ENCODE assay signal across 8 cellular contexts in the genomic region with DNA sequence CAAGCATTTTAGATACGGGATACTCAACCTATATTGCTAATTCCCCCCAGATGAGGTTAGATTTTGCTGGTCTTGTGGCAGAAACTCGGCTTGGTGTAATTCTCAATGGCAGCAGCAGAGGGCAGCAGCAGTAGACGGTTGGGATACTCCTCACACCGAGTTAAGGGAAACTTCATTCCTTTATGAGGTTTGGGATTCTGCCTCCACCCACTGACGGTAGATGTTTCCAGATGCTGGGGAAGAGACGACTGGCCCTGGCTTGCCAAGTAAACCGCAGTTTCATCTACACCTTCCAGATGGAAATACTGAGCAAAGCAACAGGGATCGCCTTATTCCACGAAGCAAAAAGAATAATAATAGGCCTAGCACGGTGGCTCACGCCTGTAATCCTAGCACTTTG. TPM values are rescaled to one million over a fixed set of nuclear protein-coding genes. Genes with fewer than 3 reads are reported as not detected.
DNase-seq lines count a peak whose midpoint lies in the region; ATAC-seq and TF ChIP-seq lines count a peak whose summit lies in the region.

No MANE protein-coding gene starts in this region.

- no peak overlapping the region for H3K27ac ChIP-seq in C4-2B
- no peak overlapping the region for H3K27ac ChIP-seq in right lobe of liver

- no peaks in the 10 kb centered on the region for H3K4me1 ChIP-seq in right lobe of liver

- no peaks in the 10 kb centered on the region for H3K9me3 ChIP-seq in right lobe of liver

- H3K27me3 ChIP-seq in right lobe of liver: no peaks in the 10 kb centered on the region

- DNase-seq in NCI-H69 (lab: John Stamatoyannopoulos, UW) (peak; percentile 86), dermis blood vessel endothelial cell (peak; percentile 90), right lobe of liver (peak in 2 of 3 donors; percentile 76 to 80)
- peak; percentile 78 for DNase-seq in activated CD4-positive, alpha-beta T cell treated with anti-CD3 and anti-CD28 coated beads, Interleukin-2, amount 50 U/mL, for 1 hour
- DNase-seq in stimulated activated CD4-positive, alpha-beta T cell treated with anti-CD3 and anti-CD28 coated beads, TNF-alpha, amount 100 ng/mL, for 24 hours (ENCODE audit: low read depth in 3 of 3): peak; percentile 59 to 83 (median 60)

- TF ChIP-seq CTCF in C4-2B (conservative IDR thresholded peaks at IDR 0.05): peak; percentile 92
- TF ChIP-seq CTCF in right lobe of liver (IDR thresholded peaks at IDR 0.05): peak; percentile 73 to 90 (median 84)

- H3K36me3 ChIP-seq in right lobe of liver: no peaks in the 10 kb centered on the region

- 35% methylated on average over 11 of the region's 11 CpGs for WGBS in right lobe of liver (ENCODE audit: insufficient coverage, low coverage, low lambda C conversion rate, missing lambda C conversion rate)

- no peak overlapping the region for H3K4me3 ChIP-seq in right lobe of liver

- TF ChIP-seq POLR2A in right lobe of liver (IDR thresholded peaks at IDR 0.05): no peak

- intact Hi-C loops in right lobe of liver (cut with DNase I): loop anchor here in 1 of 2 donors (10.0 kb wide), 2 partner anchors 142 to 422 kb away; no protein-coding TSS in a partner anchor

- ATAC-seq in HG02798 (IDR thresholded peaks at IDR 0.05; ENCODE audit: poor library complexity, unreplicated experiment) (peak; percentile 47), right lobe of liver (peak; percentile 94 to 96 (median 96)), GM18909 (IDR thresholded peaks at IDR 0.05; ENCODE audit: poor library complexity, unreplicated experiment) (no peak)

RNA-seq across cellular contexts. Expression of a gene that starts 8.2 kb away (rescaled TPM):
- total RNA-seq in dermis blood vessel endothelial cell (15.0 and 16.6 TPM in 2 replicates), right lobe of liver (10 to 100 TPM in 2 of 6 experiments, 1 to 10 TPM in 4; 7.8 to 16.0 (median 9.7) TPM)
